12 cellular contexts compared by ENCODE assay signal in the genomic region with DNA sequence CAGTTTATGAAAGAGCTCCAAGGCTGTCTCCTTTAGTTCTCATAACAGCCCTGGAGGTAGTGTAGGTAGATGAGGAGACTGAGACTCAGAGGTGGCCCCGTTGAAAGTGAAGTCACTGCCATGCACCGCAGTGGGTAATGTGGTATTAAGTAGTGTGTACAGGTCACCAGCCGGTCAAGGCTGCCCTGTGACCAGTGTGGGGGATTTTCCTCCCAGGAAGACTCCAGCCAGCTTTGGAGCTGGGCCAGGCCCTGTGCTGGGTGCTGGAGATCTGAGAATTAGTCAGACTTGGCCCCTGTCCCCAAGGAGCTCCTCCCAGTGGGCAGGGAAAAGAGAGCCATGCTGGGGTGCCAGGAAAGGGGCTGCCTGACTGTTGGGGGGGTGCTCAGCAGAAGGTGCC. TPM values are rescaled to one million over a fixed set of nuclear protein-coding genes. Genes with fewer than 3 reads are reported as not detected.
DNase-seq lines count a peak whose midpoint lies in the region; ATAC-seq and TF ChIP-seq lines count a peak whose summit lies in the region.
"Had no signal": no experiment of that assay in that cellular context is flagged by ENCODE, and none has a peak within 500 bp of the region (broad histone marks: within the 10 kb centered on the region; RNA-seq: fewer than 3 reads in every experiment).

No MANE protein-coding gene starts in this region.

- H3K9me1 ChIP-seq in IMR-90 (ENCODE audit: insufficient read depth, low read length): peaks cover 12% of the 10 kb centered on the region

- peak overlapping the region; percentile 64 for H3K4ac ChIP-seq in IMR-90 (ENCODE audit: low read depth, low read length)

- peaks cover 21% of the 10 kb centered on the region for H3K4me1 ChIP-seq in IMR-90 (ENCODE audit: control insufficient read depth, insufficient read depth, low read length)
- H3K4me1 ChIP-seq: gastrocnemius medialis had no signal

- POLR2A ChIA-PET in IMR-90 (lab: Charles Lee; ENCODE audit: unreplicated experiment): interaction anchor here (0.6 kb wide), 1 partner anchor 251 kb away, joined by 5 read pairs; no protein-coding TSS in a partner anchor

- peak overlapping the region; percentile 41; the same call in 1 of the 2 replicates for H2BK20ac ChIP-seq in IMR-90 (ENCODE audit: low read depth, low read length)

- peak overlapping the region; percentile 73; the same call in 1 of the 2 replicates for H2AK5ac ChIP-seq in IMR-90 (ENCODE audit: low read depth, low read length)

- peaks cover 0 to 6% of the 10 kb centered on the region in 2 donors for H3K4me1 Mint-ChIP-seq in immature natural killer cell

- H3K27me3 Mint-ChIP-seq in immature natural killer cell (ENCODE audit: low read depth in 3 of 3): peaks cover 0 to 3% (median 2%) of the 10 kb centered on the region in 3 donors
- H3K27me3 Mint-ChIP-seq: progenitor cell of endocrine pancreas had no signal

- no peak overlapping the region for H3K9ac ChIP-seq in IMR-90 (ENCODE audit: low read depth, low read length)

- no peak overlapping the region for H3K27ac Mint-ChIP-seq in immature natural killer cell
- H3K27ac Mint-ChIP-seq: CD8-positive, alpha-beta T cell; progenitor cell of endocrine pancreas had no signal

- no peak overlapping the region for H3K4me3 ChIP-seq in IMR-90 (ENCODE audit: insufficient read depth, low read depth, low read length)
- H3K4me3 ChIP-seq: gastrocnemius medialis had no signal

- H3K14ac ChIP-seq in IMR-90 (replicated peaks; ENCODE audit: low read depth, low read length): peak overlapping the region; percentile 59; the same call in 1 of the 2 replicates

- 7% methylated on average over 3 of the region's 3 CpGs; no CpG with 5 or more reads in 1 of the 2 experiments for WGBS in IMR-90 (ENCODE audit: extremely low coverage in 2 of 2, insufficient read length in 1 of 2), 2 experiments

- 0 out of 2 replicates have a peak overlapping the region, but pooled peaks have one; percentile 1 for H2BK120ac ChIP-seq in IMR-90 (ENCODE audit: low read depth, low read length)

- no peak overlapping the region for H2BK5ac ChIP-seq in IMR-90 (ENCODE audit: low read depth, low read length, poor library complexity, severe bottlenecking)

- no peaks in the 10 kb centered on the region for H3K9me3 ChIP-seq in IMR-90 (ENCODE audit: control insufficient read depth, insufficient read depth, low read length)
- H3K9me3 ChIP-seq: gastrocnemius medialis had no signal

- H2AK9ac ChIP-seq in IMR-90 (replicated peaks; ENCODE audit: low read depth, low read length, poor library complexity): peak overlapping the region; percentile 73

- in situ Hi-C loops in ACHN (cut with HindIII; ENCODE audit: low pct_ligation_motif_present, low pct_unique_long_range_greater_than_20kb, low sequenced_read_pairs): no loop called here
- in situ Hi-C loops in IMR-90 (cut with MboI; ENCODE audit: low sequenced_read_pairs): no loop called here

- intact Hi-C loops in IMR-90 (cut with micrococcal nuclease): no loop called here

- no peak for TF ChIP-seq RAD21 in IMR-90 (IDR thresholded peaks at IDR 0.05; ENCODE audit: low read length)

- H4K5ac ChIP-seq in IMR-90 (ENCODE audit: low read depth, low read length): no peak overlapping the region

- H3K4me2 ChIP-seq in IMR-90 (ENCODE audit: low read depth, low read length): peak overlapping the region; percentile 6

- dilution Hi-C loops in IMR-90 (cut with HindIII; ENCODE audit: low sequenced_read_pairs, unreplicated experiment): no loop called here

- H3K4me3 Mint-ChIP-seq in immature natural killer cell: no peak overlapping the region
- H3K4me3 Mint-ChIP-seq: CD8-positive, alpha-beta T cell had no signal

- no peak for TF ChIP-seq POLR2A in IMR-90 (IDR thresholded peaks at IDR 0.05; ENCODE audit: low read depth, low read length)

- H3K27me3 ChIP-seq in IMR-90 (ENCODE audit: control insufficient read depth, insufficient read depth, low read length): no peaks in the 10 kb centered on the region
- H3K27me3 ChIP-seq: gastrocnemius medialis had no signal

- CTCF ChIA-PET in IMR-90 (lab: Yijun Ruan, JAX): interaction anchor here (1.0 kb wide), 1 partner anchor 19 kb away, joined by 4 read pairs; a partner anchor contains a TSS

- peaks cover 2% of the 10 kb centered on the region; the same call in 1 of the 2 replicates for H3K36me3 ChIP-seq in IMR-90 (ENCODE audit: control insufficient read depth, insufficient read depth, low read length)
- H3K36me3 ChIP-seq: gastrocnemius medialis had no signal

- H3K23ac ChIP-seq in IMR-90 (ENCODE audit: low read depth, low read length): no peak overlapping the region

- no peak for TF ChIP-seq CTCF in IMR-90 (conservative IDR thresholded peaks at IDR 0.05; ENCODE audit: low read depth, low read length)

- peaks cover 0 to 15% of the 10 kb centered on the region in 2 experiments; a peak in 1 of 4 replicates for H3K79me1 ChIP-seq in IMR-90 (ENCODE audit: low read depth in 1 of 2, low read length in 2 of 2)

- H3K9me3 Mint-ChIP-seq in immature natural killer cell: no peaks in the 10 kb centered on the region
- H3K9me3 Mint-ChIP-seq: CD8-positive, alpha-beta T cell had no signal

- peaks cover 0 to 9% (median 0%) of the 10 kb centered on the region in 3 donors for H3K36me3 Mint-ChIP-seq in immature natural killer cell

- no peak overlapping the region for H3K56ac ChIP-seq in IMR-90 (ENCODE audit: extremely low read depth, insufficient read depth, low read length)

- ATAC-seq in IMR-90 (ENCODE audit: low read depth): peak; percentile 69
- no peak for ATAC-seq in HG03097 (IDR thresholded peaks at IDR 0.05; ENCODE audit: low FRiP score, unreplicated experiment)
- ATAC-seq: CD8-positive, alpha-beta T cell had no signal

- H2AFZ ChIP-seq in IMR-90 (replicated peaks; ENCODE audit: low read length, poor library complexity): peak overlapping the region; percentile 67

- DNase-seq in ACHN (peak; percentile 90), IMR-90 (peak; percentile 95), brain pericyte (ENCODE audit: low read depth, low spot score) (peak; percentile 71), medulla oblongata (ENCODE audit: extremely low spot score) (peak; percentile 41), immature natural killer cell (no peak), NK-92 (lab: John Stamatoyannopoulos, UW; ENCODE audit: unreplicated experiment) (no peak), NCI-H1417 (lab: John Stamatoyannopoulos, UW) (no peak)
- DNase-seq: CD8-positive, alpha-beta T cell; gastrocnemius medialis had no signal

- no peak overlapping the region; the same call in 2 of the 3 replicates for H2BK15ac ChIP-seq in IMR-90 (ENCODE audit: low read depth, low read length)

- H4K8ac ChIP-seq in IMR-90 (ENCODE audit: low read depth in 2 of 2, low read length in 2 of 2): peak overlapping the region in 1 of 2 experiments; percentile 45; a peak in 2 of 4 replicates

- H3K18ac ChIP-seq in IMR-90 (ENCODE audit: low read depth, low read length): no peak overlapping the region

- no peak overlapping the region for H3K27ac ChIP-seq in IMR-90 (ENCODE audit: insufficient read depth, low read length)
- H3K27ac ChIP-seq: gastrocnemius medialis, HL-60 had no signal

- H4K91ac ChIP-seq in IMR-90 (ENCODE audit: insufficient read depth, low read depth, low read length): no peak overlapping the region; the same call in 1 of the 2 replicates

- no TSS peak for BruUV-seq in IMR-90 (replicated peaks; lab: Mats Ljungman, UMichigan)

- H4K20me1 ChIP-seq in IMR-90 (ENCODE audit: insufficient read depth, low read length): peaks cover 5% of the 10 kb centered on the region; the same call in 1 of the 2 replicates

TF ChIP-seq in IMR-90, 13 proteins besides CTCF, POLR2A, EP300 and RAD21:
- TF ChIP-seq MAZ (IDR thresholded peaks at IDR 0.05; ENCODE audit: borderline replicate concordance, low read depth, low read length) (peak; percentile 40; the same call in 1 of the 2 replicates), CHD1 (IDR thresholded peaks at IDR 0.05; ENCODE audit: low read depth, low read length) (no peak), RFX5 (IDR thresholded peaks at IDR 0.05; ENCODE audit: low read depth, low read length) (no peak), NFE2L2 (IDR thresholded peaks at IDR 0.05; ENCODE audit: low read depth, low read length) (no peak), BHLHE40 (IDR thresholded peaks at IDR 0.05; ENCODE audit: low read depth, low read length) (peak; percentile 58; the same call in 1 of the 2 replicates)
- TF ChIP-seq, protein P1, sequence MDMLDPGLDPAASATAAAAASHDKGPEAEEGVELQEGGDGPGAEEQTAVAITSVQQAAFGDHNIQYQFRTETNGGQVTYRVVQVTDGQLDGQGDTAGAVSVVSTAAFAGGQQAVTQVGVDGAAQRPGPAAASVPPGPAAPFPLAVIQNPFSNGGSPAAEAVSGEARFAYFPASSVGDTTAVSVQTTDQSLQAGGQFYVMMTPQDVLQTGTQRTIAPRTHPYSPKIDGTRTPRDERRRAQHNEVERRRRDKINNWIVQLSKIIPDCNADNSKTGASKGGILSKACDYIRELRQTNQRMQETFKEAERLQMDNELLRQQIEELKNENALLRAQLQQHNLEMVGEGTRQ (IDR thresholded peaks at IDR 0.05; ENCODE audit: low read depth, low read length): 0 out of 2 replicates have a peak, but pooled peaks have one; percentile 33

RNA-seq across cellular contexts. Expression of a gene that starts 5.3 kb away (rescaled TPM):
- total RNA-seq in IMR-90 (2012; rRNA removed): not detected in 2 replicates
- polyA plus RNA-seq in IMR-90 (2012; rRNA removed) (0.27 and 0.46 TPM in 2 replicates), immature natural killer cell (not detected)
- 0.19 TPM in 1 of 2 replicates, not detected in the other for polyA plus RNA-seq in IMR-90 (2012; cell fraction: cytosol; rRNA removed)
- polyA plus RNA-seq in IMR-90 (2012; cell fraction: nucleus; rRNA removed; ENCODE audit: low replicate concordance): 0.71 and 1.6 TPM in 2 replicates
- total RNA-seq: gastrocnemius medialis, progenitor cell of endocrine pancreas had no signal

RNA-seq across cellular contexts. Expression of a gene that starts 20.1 kb away (rescaled TPM):
- under 0.01 TPM in 1 of 2 replicates, not detected in the other for total RNA-seq in IMR-90 (2012; rRNA removed)
- polyA plus RNA-seq in IMR-90 (2012; rRNA removed) (0.01 and 0.02 TPM in 2 replicates), immature natural killer cell (under 1 TPM in 2 of 3 donors, not detected in 1; 0.21 to 0.45 TPM)
- polyA plus RNA-seq in IMR-90 (2012; cell fraction: cytosol; rRNA removed): 0.02 and 0.05 TPM in 2 replicates
- polyA plus RNA-seq in IMR-90 (2012; cell fraction: nucleus; rRNA removed; ENCODE audit: low replicate concordance): 0.23 and 0.24 TPM in 2 replicates

RNA-seq across cellular contexts. Expression of a gene that starts 41.2 kb away (rescaled TPM):
- 8.1 TPM in 2 replicates for total RNA-seq in IMR-90 (2012; rRNA removed)
- polyA plus RNA-seq in IMR-90 (2012; rRNA removed) (24.0 and 26.9 TPM in 2 replicates), immature natural killer cell (10 to 100 TPM in 1 of 3 donors, 1 to 10 TPM in 2; 1.6 to 18.8 (median 6.1) TPM)
- polyA plus RNA-seq in IMR-90 (2012; cell fraction: cytosol; rRNA removed): 13.0 and 28.2 TPM in 2 replicates
- polyA plus RNA-seq in IMR-90 (2012; cell fraction: nucleus; rRNA removed; ENCODE audit: low replicate concordance): 72.1 and 107 TPM in 2 replicates

Comparison
In these comparisons a context has a peak if more than half of its experiments do, and no peak if none do; other contexts are left out.
1. DNase-seq: peak in ACHN (single experiment), IMR-90 (single experiment), brain pericyte (single experiment) and medulla oblongata (single experiment); none in immature natural killer cell (0 of 3), NK-92 (single experiment) and NCI-H1417 (0 of 3).